ENCODE assay signal across 27 cellular contexts in genomic region chr2:134452042-134452733, GRCh38.
"Had no signal": no experiment of that assay in that cellular context is flagged by ENCODE, and none has a peak within 500 bp of the region (broad histone marks: within the 10 kb centered on the region; RNA-seq: fewer than 3 reads in every experiment).

No MANE protein-coding gene starts in this region.

- H3K4me1 ChIP-seq: ascending aorta, esophagus squamous epithelium, left lung, lower lobe of right lung, neural progenitor cell, parathyroid adenoma, upper lobe of left lung, vagina had no signal

- H3K4me3 Mint-ChIP-seq: activated B cell treated with CpG ODN at 0.5 μM for 24 hours; activated CD4-positive, alpha-beta T cell treated with anti-CD3 and anti-CD28 coated beads for 36 hours; activated CD8-positive, alpha-beta memory T cell treated with anti-CD3 and anti-CD28 coated beads, Interleukin-2, amount 10 ng/mL, durations not matched to agents 7 days and 5 days; activated CD8-positive, alpha-beta T cell treated with anti-CD3 and anti-CD28 coated beads, Interleukin-2, amount 10 ng/mL, durations not matched to agents 7 days and 5 days; activated naive CD8-positive, alpha-beta T cell; brain; natural killer cell; neural progenitor cell; stimulated activated naive CD8-positive, alpha-beta T cell treated with anti-CD3 and anti-CD28 coated beads, Interleukin-15, Interleukin-2, amounts not matched to agents 100 ng/mL and 50 ng/mL, for 24 hours; T-cell; T-helper 2 cell treated with Interferon-gamma antibody and Interleukin-4, amounts not matched to agents 5 μg/mL and 100 μg/mL, for 36 hours had no signal

- H3K79me2 ChIP-seq: parathyroid adenoma had no signal

- H3K9me3 Mint-ChIP-seq: activated B cell treated with CpG ODN at 0.5 μM for 24 hours; natural killer cell; neural progenitor cell; stimulated activated naive CD8-positive, alpha-beta T cell treated with anti-CD3 and anti-CD28 coated beads, Interleukin-15, Interleukin-2, amounts not matched to agents 100 ng/mL and 50 ng/mL, for 24 hours; T-cell; T-helper 2 cell treated with Interferon-gamma antibody and Interleukin-4, amounts not matched to agents 5 μg/mL and 100 μg/mL, for 36 hours had no signal

- H3K27me3 Mint-ChIP-seq: activated B cell treated with CpG ODN at 0.5 μM for 24 hours; activated CD4-positive, alpha-beta T cell treated with anti-CD3 and anti-CD28 coated beads for 36 hours; activated CD8-positive, alpha-beta memory T cell treated with anti-CD3 and anti-CD28 coated beads, Interleukin-2, amount 10 ng/mL, durations not matched to agents 7 days and 5 days; activated naive CD8-positive, alpha-beta T cell; stimulated activated naive CD8-positive, alpha-beta T cell treated with anti-CD3 and anti-CD28 coated beads, Interleukin-15, Interleukin-2, amounts not matched to agents 100 ng/mL and 50 ng/mL, for 24 hours; T-cell had no signal

- H3K36me3 ChIP-seq: neural progenitor cell had no signal

- H3K27ac ChIP-seq: ascending aorta, esophagus squamous epithelium, left lung, lower lobe of right lung, neural progenitor cell, parathyroid adenoma, right atrium auricular region, upper lobe of left lung, vagina had no signal

- H3K9ac ChIP-seq: neural progenitor cell, parathyroid adenoma had no signal

- H3K4me3 ChIP-seq: ascending aorta, cardiac muscle cell, esophagus squamous epithelium, left lung, lower lobe of right lung, neural progenitor cell, right atrium auricular region, upper lobe of left lung, vagina had no signal

- H3K27ac Mint-ChIP-seq: activated B cell treated with CpG ODN at 0.5 μM for 24 hours; activated CD4-positive, alpha-beta T cell treated with anti-CD3 and anti-CD28 coated beads for 36 hours; activated CD8-positive, alpha-beta memory T cell treated with anti-CD3 and anti-CD28 coated beads, Interleukin-2, amount 10 ng/mL, durations not matched to agents 7 days and 5 days; activated CD8-positive, alpha-beta T cell treated with anti-CD3 and anti-CD28 coated beads, Interleukin-2, amount 10 ng/mL, durations not matched to agents 7 days and 5 days; activated naive CD8-positive, alpha-beta T cell; neural progenitor cell; stimulated activated naive CD8-positive, alpha-beta T cell treated with anti-CD3 and anti-CD28 coated beads, Interleukin-15, Interleukin-2, amounts not matched to agents 100 ng/mL and 50 ng/mL, for 24 hours; T-helper 2 cell treated with Interferon-gamma antibody and Interleukin-4, amounts not matched to agents 5 μg/mL and 100 μg/mL, for 36 hours had no signal

- DNase-seq: activated B cell treated with CpG ODN at 0.5 μM for 24 hours; activated CD4-positive, alpha-beta T cell treated with anti-CD3 and anti-CD28 coated beads for 36 hours; activated CD8-positive, alpha-beta memory T cell treated with anti-CD3 and anti-CD28 coated beads, Interleukin-2, amount 10 ng/mL, durations not matched to agents 7 days and 5 days; activated CD8-positive, alpha-beta T cell treated with anti-CD3 and anti-CD28 coated beads, Interleukin-2, amount 10 ng/mL, durations not matched to agents 7 days and 5 days; activated effector memory CD4-positive, alpha-beta T cell treated with Interleukin-2 at 50 U/mL for 16 hours; activated naive CD4-positive, alpha-beta T cell treated with Interleukin-2 at 50 U/mL for 16 hours; esophagus squamous epithelium; foreskin melanocyte; left lung; lower lobe of right lung; mesenchymal stem cell; natural killer cell; occipital lobe; stimulated activated CD4-positive, alpha-beta T cell treated with anti-CD3 and anti-CD28 coated beads, Interleukin-2, amount 100 ng/mL, for 48 hours; substantia nigra; T-cell; upper lobe of left lung had no signal

- H3K4me1 Mint-ChIP-seq: activated B cell treated with CpG ODN at 0.5 μM for 24 hours; activated CD4-positive, alpha-beta T cell treated with anti-CD3 and anti-CD28 coated beads for 36 hours had no signal

- H3K27me3 ChIP-seq: ascending aorta, cardiac muscle cell, esophagus squamous epithelium, left lung, neural progenitor cell, right atrium auricular region, upper lobe of left lung, vagina had no signal

- H3K4me2 ChIP-seq: neural progenitor cell had no signal

- H2AFZ ChIP-seq: neural progenitor cell, parathyroid adenoma had no signal

- ATAC-seq: activated CD4-positive, alpha-beta T cell treated with anti-CD3 and anti-CD28 coated beads for 36 hours; activated CD8-positive, alpha-beta memory T cell treated with anti-CD3 and anti-CD28 coated beads, Interleukin-2, amount 10 ng/mL, durations not matched to agents 7 days and 5 days; activated CD8-positive, alpha-beta T cell treated with anti-CD3 and anti-CD28 coated beads, Interleukin-2, amount 10 ng/mL, durations not matched to agents 7 days and 5 days; left lung; natural killer cell; T-cell had no signal

- H3K36me3 Mint-ChIP-seq: activated CD8-positive, alpha-beta memory T cell treated with anti-CD3 and anti-CD28 coated beads, Interleukin-2, amount 10 ng/mL, durations not matched to agents 7 days and 5 days; natural killer cell; neural progenitor cell had no signal

- H3K9me3 ChIP-seq: ascending aorta, esophagus squamous epithelium, left lung, lower lobe of right lung, right atrium auricular region, upper lobe of left lung, vagina had no signal
